In genomic region chr13:30063892-30064291, GRCh38 we compare ENCODE assay signal across 26 cellular contexts.
"Had no signal": no experiment of that assay in that cellular context is flagged by ENCODE, and none has a peak within 500 bp of the region (broad histone marks: within the 10 kb centered on the region; RNA-seq: fewer than 3 reads in every experiment).

No MANE protein-coding gene starts in this region.

- H3K36me3 ChIP-seq: left lung, lower lobe of right lung, right atrium auricular region, right lobe of liver, tibial nerve, upper lobe of left lung, vagina had no signal

- H3K27ac Mint-ChIP-seq: nephron; stimulated activated memory B cell treated with anti-CD40 and anti-IgM and Interleukin-4, amounts not matched to agents 10 μg/mL and 1 μg/mL and 100 μg/mL, for 72 hours had no signal

- H3K27me3 ChIP-seq: hepatocyte, left lung, right atrium auricular region, right lobe of liver, tibial nerve, upper lobe of left lung, vagina had no signal

- H3K4me2 ChIP-seq: hepatocyte, smooth muscle cell had no signal

- H2AFZ ChIP-seq: hepatocyte, parathyroid adenoma had no signal

- H3K4me3 ChIP-seq: hepatocyte, left lung, lower lobe of right lung, right atrium auricular region, right lobe of liver, smooth muscle cell, tibial nerve, upper lobe of left lung, vagina had no signal

- H3K27me3 Mint-ChIP-seq: naive thymus-derived CD8-positive, alpha-beta T cell; stimulated activated naive CD8-positive, alpha-beta T cell treated with anti-CD3 and anti-CD28 coated beads, Interleukin-15, amount 100 ng/mL, for 72 hours had no signal

- H3K9ac ChIP-seq: parathyroid adenoma had no signal

- H3K4me3 Mint-ChIP-seq: naive thymus-derived CD8-positive, alpha-beta T cell; nephron; neural crest cell; stimulated activated memory B cell treated with anti-CD40 and anti-IgM and Interleukin-4, amounts not matched to agents 10 μg/mL and 1 μg/mL and 100 μg/mL, for 72 hours; stimulated activated naive CD8-positive, alpha-beta T cell treated with anti-CD3 and anti-CD28 coated beads, Interleukin-15, amount 100 ng/mL, for 72 hours had no signal

- H3K9me3 Mint-ChIP-seq: stimulated activated memory B cell treated with anti-CD40 and anti-IgM and Interleukin-4, amounts not matched to agents 10 μg/mL and 1 μg/mL and 100 μg/mL, for 72 hours had no signal

- H3K79me2 ChIP-seq: hepatocyte, parathyroid adenoma had no signal

- H3K27ac ChIP-seq: hepatocyte, left lung, lower lobe of right lung, parathyroid adenoma, right atrium auricular region, right lobe of liver, tibial nerve, upper lobe of left lung, vagina had no signal

- H3K9me3 ChIP-seq: left lung, lower lobe of right lung, right lobe of liver, tibial nerve, upper lobe of left lung, vagina had no signal

- H3K4me1 Mint-ChIP-seq: naive thymus-derived CD8-positive, alpha-beta T cell; stimulated activated memory B cell treated with anti-CD40 and anti-IgM and Interleukin-4, amounts not matched to agents 10 μg/mL and 1 μg/mL and 100 μg/mL, for 72 hours; stimulated activated naive CD8-positive, alpha-beta T cell treated with anti-CD3 and anti-CD28 coated beads, Interleukin-15, amount 100 ng/mL, for 72 hours had no signal

- H3K36me3 Mint-ChIP-seq: naive thymus-derived CD8-positive, alpha-beta T cell; stimulated activated memory B cell treated with anti-CD40 and anti-IgM and Interleukin-4, amounts not matched to agents 10 μg/mL and 1 μg/mL and 100 μg/mL, for 72 hours had no signal

- DNase-seq: kidney glomerular epithelial cell; left cardiac atrium; left lung; lower lobe of right lung; mammary epithelial cell; mesenchymal stem cell; naive thymus-derived CD8-positive, alpha-beta T cell; occipital lobe; right lobe of liver; stimulated activated CD4-positive, alpha-beta T cell treated with anti-CD3 and anti-CD28 coated beads, Interleukin-1b, Interleukin-23, amount 100 ng/mL, for 48 hours; stimulated activated CD4-positive, alpha-beta T cell treated with anti-CD3 and anti-CD28 coated beads, Interleukin-2, amount 100 ng/mL, for 48 hours; stimulated activated CD4-positive, alpha-beta T cell treated with anti-CD3 and anti-CD28 coated beads, Interleukin-4, amount 100 ng/mL, for 4 hours; stimulated activated CD8-positive, alpha-beta memory T cell treated with anti-CD3 and anti-CD28 coated beads, Interleukin-4, amount 100 ng/mL, for 48 hours; stimulated activated naive CD4-positive, alpha-beta T cell treated with Interleukin-2 at 50 U/mL for 16 hours; stimulated activated naive CD8-positive, alpha-beta T cell treated with anti-CD3 and anti-CD28 coated beads, Interleukin-15, amount 100 ng/mL, for 72 hours; substantia nigra; upper lobe of left lung had no signal

- ATAC-seq: left cardiac atrium; left lung; lower lobe of right lung; naive thymus-derived CD8-positive, alpha-beta T cell; right lobe of liver; stimulated activated memory B cell treated with anti-CD40 and anti-IgM and Interleukin-4, amounts not matched to agents 10 μg/mL and 1 μg/mL and 100 μg/mL, for 72 hours; stimulated activated naive CD8-positive, alpha-beta T cell treated with anti-CD3 and anti-CD28 coated beads, Interleukin-15, amount 100 ng/mL, for 72 hours had no signal

- H3K4me1 ChIP-seq: left lung, lower lobe of right lung, parathyroid adenoma, right atrium auricular region, right lobe of liver, tibial nerve, upper lobe of left lung, vagina had no signal
